ENCODE assay signal across 1 cellular context in genomic region chr1:184036517-184036949, GRCh38.
TF ChIP-seq lines count a peak whose summit lies in the region.

No MANE protein-coding gene starts in this region.

TF ChIP-seq in HepG2, 621 proteins besides CTCF, POLR2A, EP300 and RAD21 (continued from another document):
- TF ChIP-seq CEBPZ (IDR thresholded peaks at IDR 0.05; ENCODE audit: low read length) (no peak), IKZF4 (CRISPR knock-in tag; IDR thresholded peaks at IDR 0.05; ENCODE audit: borderline replicate concordance, low read depth, not compliant biosample characterization) (peak; percentile 12), ZNF768 (CRISPR knock-in tag; IDR thresholded peaks at IDR 0.05) (0 out of 2 replicates have a peak, but pooled peaks have one; percentile 12), ZNF841 (CRISPR knock-in tag; IDR thresholded peaks at IDR 0.05; ENCODE audit: borderline replicate concordance) (no peak), MZF1 (CRISPR knock-in tag; IDR thresholded peaks at IDR 0.05; ENCODE audit: borderline replicate concordance) (0 out of 2 replicates have a peak, but pooled peaks have one; percentile 50), ZNF121 (CRISPR knock-in tag; IDR thresholded peaks at IDR 0.05) (0 out of 2 replicates have a peak, but pooled peaks have one; percentile 32), CSRNP2 (CRISPR knock-in tag; conservative IDR thresholded peaks at IDR 0.05; ENCODE audit: low read depth) (no peak), HDAC1 (CRISPR knock-in tag; IDR thresholded peaks at IDR 0.05) (no peak), POLR2G (IDR thresholded peaks at IDR 0.05; ENCODE audit: low read depth, low read length) (peak; percentile 63), NFE2L1 (CRISPR knock-in tag; IDR thresholded peaks at IDR 0.05; ENCODE audit: borderline replicate concordance) (no peak), ARID5B (CRISPR knock-in tag; IDR thresholded peaks at IDR 0.05) (0 out of 2 replicates have a peak, but pooled peaks have one; percentile 15), MIXL1 (CRISPR knock-in tag; IDR thresholded peaks at IDR 0.05) (no peak), SMAD3 (CRISPR knock-in tag; IDR thresholded peaks at IDR 0.05) (0 out of 2 replicates have a peak, but pooled peaks have one; percentile 30), FOXA3 (CRISPR knock-in tag; IDR thresholded peaks at IDR 0.05) (0 out of 2 replicates have a peak, but pooled peaks have one; percentile 8), ZFYVE20 (CRISPR knock-in tag; IDR thresholded peaks at IDR 0.05; ENCODE audit: borderline replicate concordance, low read depth) (0 out of 2 replicates have a peak, but pooled peaks have one; percentile 16), ZIK1 (CRISPR knock-in tag; IDR thresholded peaks at IDR 0.05; ENCODE audit: borderline replicate concordance, low read depth) (no peak), MXI1 (IDR thresholded peaks at IDR 0.05; ENCODE audit: borderline replicate concordance, low read depth, low read length) (no peak), ZNF407 (CRISPR knock-in tag; IDR thresholded peaks at IDR 0.05; ENCODE audit: not compliant biosample characterization) (peak; percentile 12), ZNF333 (CRISPR knock-in tag; IDR thresholded peaks at IDR 0.05; ENCODE audit: borderline replicate concordance) (no peak), TGIF2 (CRISPR knock-in tag; IDR thresholded peaks at IDR 0.05) (no peak), TAF1 (CRISPR knock-in tag; IDR thresholded peaks at IDR 0.05) (peak; percentile 74)
- TF ChIP-seq, protein P1, sequence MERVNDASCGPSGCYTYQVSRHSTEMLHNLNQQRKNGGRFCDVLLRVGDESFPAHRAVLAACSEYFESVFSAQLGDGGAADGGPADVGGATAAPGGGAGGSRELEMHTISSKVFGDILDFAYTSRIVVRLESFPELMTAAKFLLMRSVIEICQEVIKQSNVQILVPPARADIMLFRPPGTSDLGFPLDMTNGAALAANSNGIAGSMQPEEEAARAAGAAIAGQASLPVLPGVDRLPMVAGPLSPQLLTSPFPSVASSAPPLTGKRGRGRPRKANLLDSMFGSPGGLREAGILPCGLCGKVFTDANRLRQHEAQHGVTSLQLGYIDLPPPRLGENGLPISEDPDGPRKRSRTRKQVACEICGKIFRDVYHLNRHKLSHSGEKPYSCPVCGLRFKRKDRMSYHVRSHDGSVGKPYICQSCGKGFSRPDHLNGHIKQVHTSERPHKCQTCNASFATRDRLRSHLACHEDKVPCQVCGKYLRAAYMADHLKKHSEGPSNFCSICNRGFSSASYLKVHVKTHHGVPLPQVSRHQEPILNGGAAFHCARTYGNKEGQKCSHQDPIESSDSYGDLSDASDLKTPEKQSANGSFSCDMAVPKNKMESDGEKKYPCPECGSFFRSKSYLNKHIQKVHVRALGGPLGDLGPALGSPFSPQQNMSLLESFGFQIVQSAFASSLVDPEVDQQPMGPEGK (CRISPR knock-in tag; IDR thresholded peaks at IDR 0.05): peak; percentile 3; the same call in 1 of the 2 replicates
